Comparison of ENCODE assay signal across 29 cellular contexts in the genomic region with DNA sequence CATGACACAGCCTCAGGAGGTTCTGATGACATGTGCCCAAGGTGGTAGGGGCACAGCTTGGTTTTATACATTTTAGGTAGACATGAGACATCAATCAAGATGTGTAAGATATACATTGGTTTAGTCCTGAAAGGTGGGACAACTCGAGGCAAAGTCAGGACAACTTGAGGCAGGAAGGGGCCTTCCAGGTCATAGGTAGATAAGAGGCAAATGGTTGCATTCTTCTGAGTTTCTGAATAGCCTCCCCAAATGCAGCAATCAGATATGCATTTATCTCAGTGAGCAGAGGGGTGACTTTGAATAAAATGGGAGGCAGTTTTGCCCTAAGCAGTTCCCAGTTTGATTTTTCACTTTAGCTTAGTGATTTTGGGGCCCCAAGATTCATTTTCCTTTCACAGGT.
"Had no signal": no experiment of that assay in that cellular context is flagged by ENCODE, and none has a peak within 500 bp of the region (broad histone marks: within the 10 kb centered on the region; RNA-seq: fewer than 3 reads in every experiment).

No MANE protein-coding gene starts in this region.

- H3K27ac ChIP-seq: stomach, suprapubic skin, testis, thoracic aorta, thyroid gland, tibial artery, tibial nerve, transverse colon, upper lobe of left lung, upper lobe of right lung, uterus, vagina had no signal

- H3K36me3 ChIP-seq: stomach, suprapubic skin, thoracic aorta, thyroid gland, tibial artery, tibial nerve, transverse colon, upper lobe of left lung, upper lobe of right lung, uterus, vagina had no signal

- H3K9me3 Mint-ChIP-seq: type B pancreatic cell had no signal

- H3K4me3 ChIP-seq: stomach, suprapubic skin, testis, thoracic aorta, thyroid gland, tibial artery, tibial nerve, transverse colon, upper lobe of left lung, upper lobe of right lung, uterus, vagina had no signal

- H3K36me3 Mint-ChIP-seq: stimulated activated effector memory CD8-positive, alpha-beta T cell treated with anti-CD3 and anti-CD28 coated beads, Interleukin-12 subunit alpha, Interleukin-12 subunit beta, amount 100 ng/mL, for 72 hours; stimulated activated memory B cell treated with anti-CD40 and anti-IgM and Interleukin-4, amounts not matched to agents 10 μg/mL and 1 μg/mL and 100 μg/mL, for 72 hours; type B pancreatic cell had no signal

- H3K4me1 ChIP-seq: stomach, suprapubic skin, testis, thyroid gland, tibial artery, tibial nerve, transverse colon, upper lobe of left lung, upper lobe of right lung, uterus, vagina had no signal

- ATAC-seq: stimulated activated effector memory CD8-positive, alpha-beta T cell treated with anti-CD3 and anti-CD28 coated beads, Interleukin-12 subunit alpha, Interleukin-12 subunit beta, amount 100 ng/mL, for 72 hours; stimulated activated memory B cell treated with anti-CD40 and anti-IgM and Interleukin-4, amounts not matched to agents 10 μg/mL and 1 μg/mL and 100 μg/mL, for 72 hours; stimulated activated naive B cell treated with anti-CD40 and anti-IgM and Interleukin-4, amounts not matched to agents 10 μg/mL and 1 μg/mL and 100 μg/mL, for 72 hours; stimulated activated naive CD8-positive, alpha-beta T cell treated with anti-CD3 and anti-CD28 coated beads, Interleukin-15, amount 100 ng/mL, for 72 hours; stimulated activated naive CD8-positive, alpha-beta T cell treated with anti-CD3 and anti-CD28 coated beads, Interleukin-15, Interleukin-2, amounts not matched to agents 100 U/mL and 50 U/mL, for 24 hours; upper lobe of right lung had no signal

- DNase-seq: stimulated activated CD4-positive, alpha-beta T cell treated with anti-CD3 and anti-CD28 coated beads, Interleukin-2, amount 100 ng/mL, for 48 hours; stimulated activated CD4-positive, alpha-beta T cell treated with anti-CD3 and anti-CD28 coated beads, Interleukin-4, amount 100 ng/mL, for 1 hour; stimulated activated CD4-positive, alpha-beta T cell treated with anti-CD3 and anti-CD28 coated beads, Interleukin-4, amount 100 ng/mL, for 24 hours; stimulated activated CD4-positive, alpha-beta T cell treated with anti-CD3 and anti-CD28 coated beads, Interleukin-4, amount 100 ng/mL, for 4 hours; stimulated activated CD8-positive, alpha-beta memory T cell treated with anti-CD3 and anti-CD28 coated beads, Interleukin-4, amount 100 ng/mL, for 48 hours; stimulated activated naive B cell treated with anti-CD40 and anti-IgM and Interleukin-4, amounts not matched to agents 10 μg/mL and 1 μg/mL and 100 μg/mL, for 72 hours; stimulated activated naive CD4-positive, alpha-beta T cell; stimulated activated naive CD4-positive, alpha-beta T cell treated with Interleukin-2 at 50 U/mL for 16 hours; stimulated activated naive CD8-positive, alpha-beta T cell treated with anti-CD3 and anti-CD28 coated beads, Interleukin-15, amount 100 ng/mL, for 72 hours; stimulated activated naive CD8-positive, alpha-beta T cell treated with anti-CD3 and anti-CD28 coated beads, Interleukin-15, Interleukin-2, amounts not matched to agents 100 U/mL and 50 U/mL, for 24 hours; stomach; substantia nigra; testis; thyroid gland; tibial artery; transverse colon; trophoblast cell; upper lobe of left lung; upper lobe of right lung; uterus had no signal

- FAIRE-seq: urothelium cell line had no signal

- H3K27me3 Mint-ChIP-seq: stimulated activated naive CD8-positive, alpha-beta T cell treated with anti-CD3 and anti-CD28 coated beads, Interleukin-15, amount 100 ng/mL, for 72 hours had no signal

- H3K27ac Mint-ChIP-seq: stimulated activated effector memory CD8-positive, alpha-beta T cell treated with anti-CD3 and anti-CD28 coated beads, Interleukin-12 subunit alpha, Interleukin-12 subunit beta, amount 100 ng/mL, for 72 hours; stimulated activated memory B cell treated with anti-CD40 and anti-IgM and Interleukin-4, amounts not matched to agents 10 μg/mL and 1 μg/mL and 100 μg/mL, for 72 hours; stimulated activated naive B cell treated with anti-CD40 and anti-IgM and Interleukin-4, amounts not matched to agents 10 μg/mL and 1 μg/mL and 100 μg/mL, for 72 hours; stimulated activated naive CD8-positive, alpha-beta T cell treated with anti-CD3 and anti-CD28 coated beads, Interleukin-15, Interleukin-2, amounts not matched to agents 100 ng/mL and 50 ng/mL, for 24 hours; type B pancreatic cell had no signal

- H3K9me3 ChIP-seq: testis, thyroid gland, upper lobe of right lung, vagina had no signal

- H3K27me3 ChIP-seq: stomach, suprapubic skin, testis, thyroid gland, tibial artery, tibial nerve, transverse colon, upper lobe of left lung, upper lobe of right lung, uterus, vagina had no signal

- H3K4me1 Mint-ChIP-seq: stimulated activated effector memory CD8-positive, alpha-beta T cell treated with anti-CD3 and anti-CD28 coated beads, Interleukin-12 subunit alpha, Interleukin-12 subunit beta, amount 100 ng/mL, for 72 hours; stimulated activated memory B cell treated with anti-CD40 and anti-IgM and Interleukin-4, amounts not matched to agents 10 μg/mL and 1 μg/mL and 100 μg/mL, for 72 hours had no signal

- H3K4me3 Mint-ChIP-seq: stimulated activated effector memory CD8-positive, alpha-beta T cell treated with anti-CD3 and anti-CD28 coated beads, Interleukin-12 subunit alpha, Interleukin-12 subunit beta, amount 100 ng/mL, for 72 hours; stimulated activated memory B cell treated with anti-CD40 and anti-IgM and Interleukin-4, amounts not matched to agents 10 μg/mL and 1 μg/mL and 100 μg/mL, for 72 hours; stimulated activated naive B cell treated with anti-CD40 and anti-IgM and Interleukin-4, amounts not matched to agents 10 μg/mL and 1 μg/mL and 100 μg/mL, for 72 hours; stimulated activated naive CD8-positive, alpha-beta T cell treated with anti-CD3 and anti-CD28 coated beads, Interleukin-15, amount 100 ng/mL, for 72 hours; stimulated activated naive CD8-positive, alpha-beta T cell treated with anti-CD3 and anti-CD28 coated beads, Interleukin-15, Interleukin-2, amounts not matched to agents 100 ng/mL and 50 ng/mL, for 24 hours; type B pancreatic cell had no signal
